Comparison of ENCODE assay signal across 1 cellular context in genomic region chr20:42027746-42028268, GRCh38.
TF ChIP-seq lines count a peak whose summit lies in the region.

No MANE protein-coding gene starts in this region.

TF ChIP-seq in H1, 55 proteins besides CTCF, POLR2A, EP300 and RAD21 (continued from another document):
- TF ChIP-seq HDAC6 (IDR thresholded peaks at IDR 0.05; ENCODE audit: low read depth, low read length) (no peak), GTF2F1 (IDR thresholded peaks at IDR 0.05; ENCODE audit: borderline replicate concordance, low read depth, low read length) (no peak), SP2 (IDR thresholded peaks at IDR 0.05; ENCODE audit: low read length) (no peak), KDM1A (IDR thresholded peaks at IDR 0.05; ENCODE audit: borderline replicate concordance, low read length) (no peak), BRCA1 (IDR thresholded peaks at IDR 0.05; ENCODE audit: low read depth, low read length) (no peak), EGR1 (IDR thresholded peaks at IDR 0.05; ENCODE audit: borderline replicate concordance, low read depth, low read length) (no peak), SP4 (IDR thresholded peaks at IDR 0.05; ENCODE audit: low read length) (no peak)
